Comparison of ENCODE assay signal across 16 cellular contexts in genomic region chr18:64444819-64445218, GRCh38.
"Had no signal": no experiment of that assay in that cellular context is flagged by ENCODE, and none has a peak within 500 bp of the region (broad histone marks: within the 10 kb centered on the region; RNA-seq: fewer than 3 reads in every experiment).

No MANE protein-coding gene starts in this region.

- H3K4me3 Mint-ChIP-seq: activated CD8-positive, alpha-beta memory T cell treated with anti-CD3 and anti-CD28 coated beads, Interleukin-2, amount 10 ng/mL, durations not matched to agents 7 days and 5 days; activated naive CD4-positive, alpha-beta T cell treated with anti-CD3 and anti-CD28 coated beads, Interleukin-2, amount 10 ng/mL, durations not matched to agents 7 days and 5 days; memory B cell; naive thymus-derived CD4-positive, alpha-beta T cell; stimulated activated effector memory CD8-positive, alpha-beta T cell treated with anti-CD3 and anti-CD28 coated beads, Interleukin-12 subunit alpha, Interleukin-12 subunit beta, amount 100 ng/mL, for 72 hours had no signal

- H3K27ac Mint-ChIP-seq: activated CD8-positive, alpha-beta memory T cell treated with anti-CD3 and anti-CD28 coated beads, Interleukin-2, amount 10 ng/mL, durations not matched to agents 7 days and 5 days; activated naive CD4-positive, alpha-beta T cell treated with anti-CD3 and anti-CD28 coated beads, Interleukin-2, amount 10 ng/mL, durations not matched to agents 7 days and 5 days; activated T-helper 2 cell treated with anti-CD3 and anti-CD28 coated beads, Interferon-gamma antibody, Interleukin-2, Interleukin-4, amounts not matched to agents 10 μg/mL and 5 μg/mL and 100 μg/mL, durations not matched to agents 14 hours and 24 hours and 36 hours; memory B cell; naive thymus-derived CD4-positive, alpha-beta T cell; stimulated activated effector memory CD8-positive, alpha-beta T cell treated with anti-CD3 and anti-CD28 coated beads, Interleukin-12 subunit alpha, Interleukin-12 subunit beta, amount 100 ng/mL, for 72 hours had no signal

- H3K36me3 Mint-ChIP-seq: activated CD8-positive, alpha-beta memory T cell treated with anti-CD3 and anti-CD28 coated beads, Interleukin-2, amount 10 ng/mL, durations not matched to agents 7 days and 5 days; activated naive CD4-positive, alpha-beta T cell treated with anti-CD3 and anti-CD28 coated beads, Interleukin-2, amount 10 ng/mL, durations not matched to agents 7 days and 5 days; memory B cell; naive thymus-derived CD4-positive, alpha-beta T cell; stimulated activated effector memory CD8-positive, alpha-beta T cell treated with anti-CD3 and anti-CD28 coated beads, Interleukin-12 subunit alpha, Interleukin-12 subunit beta, amount 100 ng/mL, for 72 hours had no signal

- H3K9me3 Mint-ChIP-seq: memory B cell had no signal

- H3K36me3 ChIP-seq: ascending aorta, left ventricle myocardium inferior, pancreas had no signal

- H3K4me1 Mint-ChIP-seq: activated CD8-positive, alpha-beta memory T cell treated with anti-CD3 and anti-CD28 coated beads, Interleukin-2, amount 10 ng/mL, durations not matched to agents 7 days and 5 days; activated naive CD4-positive, alpha-beta T cell treated with anti-CD3 and anti-CD28 coated beads, Interleukin-2, amount 10 ng/mL, durations not matched to agents 7 days and 5 days; memory B cell; naive thymus-derived CD4-positive, alpha-beta T cell; stimulated activated effector memory CD8-positive, alpha-beta T cell treated with anti-CD3 and anti-CD28 coated beads, Interleukin-12 subunit alpha, Interleukin-12 subunit beta, amount 100 ng/mL, for 72 hours had no signal

- H3K9me3 ChIP-seq: ascending aorta, left ventricle myocardium inferior, mucosa of descending colon, pancreas had no signal

- H3K27ac ChIP-seq: ascending aorta, dorsolateral prefrontal cortex, left ventricle myocardium inferior, pancreas, VCaP had no signal

- DNase-seq: activated CD4-positive, alpha-beta T cell treated with anti-CD3 and anti-CD28 coated beads, Interleukin-2, amount 50 U/mL, for 48 hours; activated CD8-positive, alpha-beta memory T cell treated with anti-CD3 and anti-CD28 coated beads, Interleukin-2, amount 10 ng/mL, durations not matched to agents 7 days and 5 days; activated naive CD4-positive, alpha-beta T cell treated with anti-CD3 and anti-CD28 coated beads, Interleukin-2, amount 10 ng/mL, durations not matched to agents 7 days and 5 days; activated T-cell treated with anti-CD3 and anti-CD28 coated beads, Interleukin-2, amount 50 U/mL, for 1 hour; dorsolateral prefrontal cortex; left ventricle myocardium inferior; mucosa of descending colon; naive thymus-derived CD4-positive, alpha-beta T cell; pancreas; stimulated activated CD4-positive, alpha-beta T cell treated with anti-CD3 and anti-CD28 coated beads, Interleukin-12 subunit alpha, Interleukin-12 subunit beta, amount 100 ng/mL, for 4 hours had no signal

- ATAC-seq: activated CD8-positive, alpha-beta memory T cell treated with anti-CD3 and anti-CD28 coated beads, Interleukin-2, amount 10 ng/mL, durations not matched to agents 7 days and 5 days; esophagus mucosa; mucosa of descending colon; naive thymus-derived CD4-positive, alpha-beta T cell; pancreas; stimulated activated effector memory CD8-positive, alpha-beta T cell treated with anti-CD3 and anti-CD28 coated beads, Interleukin-12 subunit alpha, Interleukin-12 subunit beta, amount 100 ng/mL, for 72 hours had no signal

- H3K27me3 Mint-ChIP-seq: activated CD8-positive, alpha-beta memory T cell treated with anti-CD3 and anti-CD28 coated beads, Interleukin-2, amount 10 ng/mL, durations not matched to agents 7 days and 5 days; activated naive CD4-positive, alpha-beta T cell treated with anti-CD3 and anti-CD28 coated beads, Interleukin-2, amount 10 ng/mL, durations not matched to agents 7 days and 5 days; naive thymus-derived CD4-positive, alpha-beta T cell had no signal

- H3K4me3 ChIP-seq: ascending aorta, dorsolateral prefrontal cortex, left ventricle myocardium inferior, mucosa of descending colon, pancreas had no signal

- H3K4me1 ChIP-seq: ascending aorta, left ventricle myocardium inferior, pancreas had no signal

- H3K27me3 ChIP-seq: ascending aorta, dorsolateral prefrontal cortex, pancreas had no signal
